In genomic region chr17:36495076-36495578, GRCh38 we compare ENCODE assay signal across 26 cellular contexts. TPM values are rescaled to one million over a fixed set of nuclear protein-coding genes. Genes with fewer than 3 reads are reported as not detected.
DNase-seq lines count a peak whose midpoint lies in the region; ATAC-seq and TF ChIP-seq lines count a peak whose summit lies in the region.
"Had no signal": no experiment of that assay in that cellular context is flagged by ENCODE, and none has a peak within 500 bp of the region (broad histone marks: within the 10 kb centered on the region; RNA-seq: fewer than 3 reads in every experiment).

No MANE protein-coding gene starts in this region.

- H3K27ac Mint-ChIP-seq in CD14-positive monocyte (peak overlapping the region in 1 of 7 donors; percentile 45), nephron progenitor cell (peak overlapping the region; percentile 43)
- peak overlapping the region; percentile 25 for H3K27ac Mint-ChIP-seq in activated T-helper 17 cell treated with anti-CD3 and anti-CD28 coated beads, Interleukin-2, amount 50 U/mL, for 72 hours
- H3K27ac Mint-ChIP-seq: HFFc6 had no signal

- H3K4me3 ChIP-seq in AG10803 (ENCODE audit: low read length), result no peak overlapping the region
- H3K4me3 ChIP-seq: GM12878, left lung, vagina had no signal

- no peak for ATAC-seq in activated T-helper 17 cell treated with anti-CD3 and anti-CD28 coated beads, Interleukin-2, amount 50 U/mL, for 72 hours (replicated peaks)
- no peak for ATAC-seq in HG03135 (IDR thresholded peaks at IDR 0.05; ENCODE audit: unreplicated experiment)
- ATAC-seq: GM12878, left lung, Panc1 had no signal

- intact Hi-C loops in CD14-positive monocyte (cut with micrococcal nuclease), result no loop called here

- H3K36me3 Mint-ChIP-seq in CD14-positive monocyte (peaks cover 73 to 81% of the 10 kb centered on the region in 2 donors), nephron progenitor cell (ENCODE audit: low read depth) (peaks cover 67% of the 10 kb centered on the region)
- H3K36me3 Mint-ChIP-seq in activated T-helper 17 cell treated with anti-CD3 and anti-CD28 coated beads, Interleukin-2, amount 50 U/mL, for 72 hours (ENCODE audit: low read depth), result peaks cover 94% of the 10 kb centered on the region

- no peak for TF ChIP-seq CTCF in AG10803 (conservative IDR thresholded peaks at IDR 0.05; ENCODE audit: low read length)
- no peak for TF ChIP-seq CTCF in CD14-positive monocyte (IDR thresholded peaks at IDR 0.05)
- no peak for TF ChIP-seq CTCF in nephron progenitor cell (IDR thresholded peaks at IDR 0.05)

- in situ Hi-C loops in ACHN (cut with HindIII; ENCODE audit: low pct_ligation_motif_present, low pct_unique_long_range_greater_than_20kb, low sequenced_read_pairs), result no loop called here

- H3K4me1 Mint-ChIP-seq in CD14-positive monocyte (no peaks in the 10 kb centered on the region), nephron progenitor cell (peaks cover 7% of the 10 kb centered on the region)
- H3K4me1 Mint-ChIP-seq in activated T-helper 17 cell treated with anti-CD3 and anti-CD28 coated beads, Interleukin-2, amount 50 U/mL, for 72 hours, result peaks cover 6% of the 10 kb centered on the region

- DNase-seq in AG10803 (ENCODE audit: low read depth) (peak; percentile 60), CD14-positive monocyte (ENCODE audit: low spot score) (peak; percentile 5), nephron progenitor cell (no peak), ACHN (no peak)
- no peak for DNase-seq in stimulated activated CD4-positive, alpha-beta T cell treated with anti-CD3 and anti-CD28 coated beads, Interleukin-2, amount 100 ng/mL, for 24 hours
- DNase-seq: activated CD4-positive, alpha-beta T cell treated with anti-CD3 and anti-CD28 coated beads, Interleukin-2, amount 50 U/mL, for 1 hour; activated CD8-positive, alpha-beta memory T cell treated with anti-CD3 and anti-CD28 coated beads, Interleukin-2, amount 50 U/mL, for 4 hours; activated naive CD4-positive, alpha-beta T cell; central memory CD4-positive, alpha-beta T cell; COR-L47; dermis blood vessel endothelial cell; DND-41; HFFc6; immature natural killer cell; left lung; midbrain; NCI-H1417 treated with DMSO at 0.1 percent for 48 hours; NCI-H510A; NK-92 treated with Interleukin-12 subunit alpha and Interleukin-12 subunit beta, amount 100 ng/mL, for 24 hours; SIG-M5 had no signal

- H3K9me3 Mint-ChIP-seq in CD14-positive monocyte (peaks cover 0 to 1% (median 0%) of the 10 kb centered on the region in 7 donors), nephron progenitor cell (peaks cover 3% of the 10 kb centered on the region)
- H3K9me3 Mint-ChIP-seq in activated T-helper 17 cell treated with anti-CD3 and anti-CD28 coated beads, Interleukin-2, amount 50 U/mL, for 72 hours, result no peaks in the 10 kb centered on the region
- H3K9me3 Mint-ChIP-seq: HFFc6, immature natural killer cell, nephron had no signal

- no peak overlapping the region for H3K4me3 Mint-ChIP-seq in CD14-positive monocyte
- H3K4me3 Mint-ChIP-seq in activated T-helper 17 cell treated with anti-CD3 and anti-CD28 coated beads, Interleukin-2, amount 50 U/mL, for 72 hours, result no peak overlapping the region
- H3K4me3 Mint-ChIP-seq in nephron progenitor cell, result no peak overlapping the region
- H3K4me3 Mint-ChIP-seq: HFFc6, immature natural killer cell, nephron had no signal

- no peaks in the 10 kb centered on the region for H3K27me3 Mint-ChIP-seq in CD14-positive monocyte (ENCODE audit: low read depth in 3 of 3)
- H3K27me3 Mint-ChIP-seq in activated T-helper 17 cell treated with anti-CD3 and anti-CD28 coated beads, Interleukin-2, amount 50 U/mL, for 72 hours, result no peaks in the 10 kb centered on the region
- no peaks in the 10 kb centered on the region for H3K27me3 Mint-ChIP-seq in nephron progenitor cell (ENCODE audit: low read depth, poor library complexity)

RNA-seq across cellular contexts. Expression of gene ZNHIT3, which starts 8.6 kb away (rescaled TPM):
- 10 to 100 TPM; 63.5 to 70.4 TPM for polyA plus RNA-seq in CD14-positive monocyte
- total RNA-seq in activated T-helper 17 cell treated with anti-CD3 and anti-CD28 coated beads, Interleukin-2, amount 50 U/mL, for 72 hours, result 10 to 100 TPM; 47.9 to 57.6 TPM

RNA-seq across cellular contexts. Expression of gene MYO19, which starts 39.5 kb away (rescaled TPM):
- polyA plus RNA-seq in CD14-positive monocyte, result 1 to 10 TPM; 1.2 to 1.9 TPM
- total RNA-seq in activated T-helper 17 cell treated with anti-CD3 and anti-CD28 coated beads, Interleukin-2, amount 50 U/mL, for 72 hours, result 100 to 1,000 TPM in 1 of 2 donors, 10 to 100 TPM in 1; 98.8 to 171 TPM

RNA-seq across cellular contexts. Expression of gene PIGW, which starts 39.7 kb away (rescaled TPM):
- polyA plus RNA-seq in CD14-positive monocyte, result 1 to 10 TPM; 3.1 to 5.9 TPM
- 10 to 100 TPM in 1 of 2 donors, 1 to 10 TPM in 1; 9.0 to 22.2 TPM for total RNA-seq in activated T-helper 17 cell treated with anti-CD3 and anti-CD28 coated beads, Interleukin-2, amount 50 U/mL, for 72 hours

RNA-seq across cellular contexts. Expression of gene GGNBP2, which starts 49.6 kb away (rescaled TPM):
- 10 to 100 TPM; 22.3 to 31.5 TPM for polyA plus RNA-seq in CD14-positive monocyte
- total RNA-seq in activated T-helper 17 cell treated with anti-CD3 and anti-CD28 coated beads, Interleukin-2, amount 50 U/mL, for 72 hours, result 10 to 100 TPM; 84.2 to 95.7 TPM

Comparison
In these comparisons a context has a peak if more than half of its experiments do, and no peak if none do; other contexts are left out.
1. DNase-seq: peak in AG10803 (single experiment) and CD14-positive monocyte (single experiment); none in nephron progenitor cell (single experiment), stimulated activated CD4-positive, alpha-beta T cell treated with anti-CD3 and anti-CD28 coated beads, Interleukin-2, amount 100 ng/mL, for 24 hours (0 of 2) and ACHN (single experiment).